14 cellular contexts compared by ENCODE assay signal in the genomic region with DNA sequence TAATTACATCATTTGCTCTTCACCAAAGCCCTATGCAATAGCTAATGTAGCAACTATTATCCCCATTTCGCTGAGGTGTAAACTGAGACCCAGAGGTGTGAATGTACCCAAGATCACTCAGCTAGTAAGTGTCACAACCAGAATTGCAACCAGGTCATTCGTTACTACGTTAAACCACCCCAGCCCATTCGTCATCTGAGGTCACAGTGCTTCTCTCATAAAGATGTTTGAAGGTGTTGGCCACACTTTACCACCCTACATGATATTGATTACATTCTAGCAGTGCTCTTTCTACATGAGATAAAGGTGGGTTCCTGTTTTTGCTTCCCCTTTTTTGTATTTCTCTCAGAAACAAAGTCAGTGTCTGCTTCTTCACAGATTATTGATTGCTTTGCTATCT.
"Had no signal": no experiment of that assay in that cellular context is flagged by ENCODE, and none has a peak within 500 bp of the region (broad histone marks: within the 10 kb centered on the region; RNA-seq: fewer than 3 reads in every experiment).

No MANE protein-coding gene starts in this region.

- H3K27me3 Mint-ChIP-seq: T-cell had no signal

- H3K36me3 Mint-ChIP-seq: activated naive CD4-positive, alpha-beta T cell treated with anti-CD3 and anti-CD28 coated beads, Interleukin-2, amount 10 ng/mL, durations not matched to agents 7 days and 5 days; T-cell had no signal

- DNase-seq: activated CD4-positive, alpha-beta T cell treated with anti-CD3 and anti-CD28 coated beads, Interleukin-2, amount 50 U/mL, for 1 hour; activated CD4-positive, CD25-positive, alpha-beta regulatory T cell; activated naive CD4-positive, alpha-beta T cell treated with anti-CD3 and anti-CD28 coated beads, Interleukin-2, amount 10 ng/mL, durations not matched to agents 7 days and 5 days; foreskin melanocyte; head of caudate nucleus; left ventricle myocardium superior; mesendoderm; stimulated activated CD4-positive, alpha-beta T cell treated with anti-CD3 and anti-CD28 coated beads, Interleukin-4, amount 100 ng/mL, for 4 hours; T-cell; T1000; transverse colon had no signal

- ATAC-seq: left ventricle myocardium superior, T-cell had no signal

- H3K27ac Mint-ChIP-seq: activated naive CD4-positive, alpha-beta T cell treated with anti-CD3 and anti-CD28 coated beads, Interleukin-2, amount 10 ng/mL, durations not matched to agents 7 days and 5 days; activated T-helper 2 cell treated with anti-CD3 and anti-CD28 coated beads, Interferon-gamma antibody, Interleukin-2, Interleukin-4, amounts not matched to agents 10 μg/mL and 5 μg/mL and 100 μg/mL, durations not matched to agents 14 hours and 24 hours and 36 hours; T-cell had no signal

- H3K27ac ChIP-seq: cardiac muscle cell, skin epidermis, transverse colon had no signal

- H3K4me3 Mint-ChIP-seq: activated naive CD4-positive, alpha-beta T cell treated with anti-CD3 and anti-CD28 coated beads, Interleukin-2, amount 10 ng/mL, durations not matched to agents 7 days and 5 days; T-cell had no signal

- H3K9me3 ChIP-seq: transverse colon had no signal

- H3K9me3 Mint-ChIP-seq: activated naive CD4-positive, alpha-beta T cell treated with anti-CD3 and anti-CD28 coated beads, Interleukin-2, amount 10 ng/mL, durations not matched to agents 7 days and 5 days; activated T-helper 2 cell treated with anti-CD3 and anti-CD28 coated beads, Interferon-gamma antibody, Interleukin-2, Interleukin-4, amounts not matched to agents 10 μg/mL and 5 μg/mL and 100 μg/mL, durations not matched to agents 14 hours and 24 hours and 36 hours; T-cell had no signal

- H3K27me3 ChIP-seq: cardiac muscle cell, transverse colon had no signal
